Comparison of ENCODE assay signal across 19 cellular contexts in the genomic region with DNA sequence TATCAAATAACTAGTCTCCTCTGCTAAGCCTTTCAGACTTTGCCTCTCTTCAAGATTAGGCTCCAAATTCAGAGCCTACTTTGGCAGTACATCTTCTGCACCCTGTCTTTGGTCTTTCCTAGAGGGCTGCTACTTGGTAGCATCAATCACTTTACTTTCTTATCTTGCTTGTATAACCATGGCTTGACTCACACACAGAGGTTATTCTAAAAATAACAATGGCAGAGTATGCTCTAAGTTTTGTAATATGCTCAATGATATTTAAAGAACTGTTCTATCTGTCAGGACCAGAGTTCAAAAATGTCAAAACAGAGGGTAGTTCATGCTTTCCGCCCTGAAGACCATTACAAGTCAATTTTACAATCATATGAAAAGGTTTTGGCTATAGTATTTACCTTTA.
"Had no signal": no experiment of that assay in that cellular context is flagged by ENCODE, and none has a peak within 500 bp of the region (broad histone marks: within the 10 kb centered on the region; RNA-seq: fewer than 3 reads in every experiment).

No MANE protein-coding gene starts in this region.

- H3K4me1 ChIP-seq: parathyroid adenoma, suprapubic skin had no signal

- H3K27ac ChIP-seq: brain microvascular endothelial cell, parathyroid adenoma, suprapubic skin had no signal

- H3K9me3 ChIP-seq: mucosa of descending colon, suprapubic skin had no signal

- ATAC-seq: activated CD8-positive, alpha-beta T cell treated with anti-CD3 and anti-CD28 coated beads for 36 hours; mucosa of descending colon; naive thymus-derived CD8-positive, alpha-beta T cell; stimulated activated naive CD8-positive, alpha-beta T cell treated with anti-CD3 and anti-CD28 coated beads, Interleukin-15, Interleukin-2, amounts not matched to agents 100 U/mL and 50 U/mL, for 24 hours; T-helper 17 cell; WTC11 had no signal

- H3K4me3 ChIP-seq: mucosa of descending colon, smooth muscle cell, suprapubic skin had no signal

- H2AFZ ChIP-seq: parathyroid adenoma had no signal

- H3K27me3 ChIP-seq: brain microvascular endothelial cell, suprapubic skin had no signal

- DNase-seq: activated CD4-positive, alpha-beta T cell treated with anti-CD3 and anti-CD28 coated beads for 48 hours; activated CD8-positive, alpha-beta T cell treated with anti-CD3 and anti-CD28 coated beads for 36 hours; activated gamma-delta T cell treated with Interleukin-2 at 50 U/mL for 16 hours; activated naive CD8-positive, alpha-beta T cell treated with anti-CD3 and anti-CD28 coated beads for 36 hours; activated T-cell treated with anti-CD3 and anti-CD28 coated beads, Interleukin-2, amount 50 U/mL, for 48 hours; brain microvascular endothelial cell; cerebellar nuclear complex; effector memory CD4-positive, alpha-beta T cell; foreskin melanocyte; head of caudate nucleus; mucosa of descending colon; naive thymus-derived CD8-positive, alpha-beta T cell; retina; stimulated activated naive CD8-positive, alpha-beta T cell treated with anti-CD3 and anti-CD28 coated beads, Interleukin-15, Interleukin-2, amounts not matched to agents 100 U/mL and 50 U/mL, for 24 hours; T-helper 17 cell had no signal

- H3K9ac ChIP-seq: parathyroid adenoma had no signal

- H3K4me2 ChIP-seq: smooth muscle cell had no signal
